7 cellular contexts compared by ENCODE assay signal in the genomic region with DNA sequence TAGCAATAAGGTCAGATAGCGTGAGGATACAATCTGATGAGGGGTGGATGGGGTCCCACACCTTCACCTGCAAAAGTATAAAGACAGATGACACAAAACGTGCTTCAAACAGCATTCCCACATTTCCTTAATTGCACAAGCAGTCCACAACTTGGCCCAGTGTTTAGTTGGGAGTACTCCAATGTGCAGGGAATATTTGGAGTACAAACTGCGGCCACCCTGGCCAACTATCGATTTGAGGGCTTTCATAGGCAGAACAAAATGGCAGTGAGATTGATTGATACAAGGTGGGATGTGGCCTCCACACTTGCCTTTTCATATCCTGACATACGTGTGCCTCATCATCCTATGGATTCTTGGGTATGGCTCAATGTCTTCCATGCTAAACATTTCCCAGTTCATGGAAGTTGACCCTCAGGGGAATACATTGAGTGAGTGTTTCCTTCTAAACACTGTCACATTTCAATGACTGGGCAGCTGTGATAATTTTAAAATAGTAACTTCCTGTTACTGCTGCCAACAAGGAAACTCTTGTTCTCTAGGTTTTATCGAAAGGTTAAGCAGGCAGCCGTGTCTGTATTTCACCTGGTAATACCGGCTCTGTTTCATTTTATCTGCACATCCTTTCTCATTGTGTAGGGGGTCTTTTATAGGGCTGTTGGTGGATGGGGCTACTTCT. TPM values are rescaled to one million over a fixed set of nuclear protein-coding genes. Genes with fewer than 3 reads are reported as not detected.
"Had no signal": no experiment of that assay in that cellular context is flagged by ENCODE, and none has a peak within 500 bp of the region (broad histone marks: within the 10 kb centered on the region; RNA-seq: fewer than 3 reads in every experiment).

No MANE protein-coding gene starts in this region.

RNA-seq across cellular contexts. Expression of a gene that starts 41.6 kb away (rescaled TPM):
- total RNA-seq: GM23248, H4, H7, HFFc6, HT-29, IMR-90, K562 had no signal
